Comparison of ENCODE assay signal across 8 cellular contexts in genomic region chr15:92714071-92714456, GRCh38. TPM values are rescaled to one million over a fixed set of nuclear protein-coding genes. Genes with fewer than 3 reads are reported as not detected.
A peak's percentile ranks its signal among the peaks of the same experiment; 100 is the strongest.
DNase-seq lines count a peak whose midpoint lies in the region; TF ChIP-seq lines count a peak whose summit lies in the region.

No MANE protein-coding gene starts in this region.

- DNase-seq in NCI-H510A treated with DMSO at 0.1 percent for 48 hours (lab: John Stamatoyannopoulos, UW) (peak; percentile 40), NCI-H510A (lab: John Stamatoyannopoulos, UW) (no peak), HFFc6 (peak; percentile 68), SJCRH30 (peak; percentile 65 to 80), epidermal melanocyte (ENCODE audit: insufficient read length, low spot score) (peak; percentile 72), retina (no peak)

- 8% methylated on average over 5 to 11 of the region's 16 CpGs for WGBS in mesodermal cell (ENCODE audit: insufficient coverage in 2 of 2), 2 experiments
- 3% methylated on average over 16 of the region's 16 CpGs for WGBS in urinary bladder

- H3K9me3 ChIP-seq in SJCRH30 (replicated peaks) = no peaks in the 10 kb centered on the region
- no peaks in the 10 kb centered on the region for H3K9me3 ChIP-seq in mesodermal cell (ENCODE audit: control insufficient read depth, low read length)

- H3K4me1 ChIP-seq in SJCRH30 (no peaks in the 10 kb centered on the region), mesodermal cell (ENCODE audit: control insufficient read depth, insufficient read depth, low read length, poor library complexity, severe bottlenecking) (no peaks in the 10 kb centered on the region), urinary bladder (ENCODE audit: insufficient read depth) (no peaks in the 10 kb centered on the region)

- peak overlapping the region; percentile 69 for H3K27ac ChIP-seq in SJCRH30
- H3K27ac ChIP-seq in mesodermal cell (ENCODE audit: low read depth, low read length, severe bottlenecking) = no peak overlapping the region
- H3K27ac ChIP-seq in urinary bladder (ENCODE audit: low read depth) = peak overlapping the region; percentile 80

- H3K27ac Mint-ChIP-seq in HFFc6 = peak overlapping the region; percentile 65

- peak overlapping the region; percentile 61 for H3K4me3 ChIP-seq in SJCRH30
- H3K4me3 ChIP-seq in mesodermal cell (ENCODE audit: extremely low read depth, insufficient read depth, low read length, poor library complexity, severe bottlenecking) = peak overlapping the region; percentile 54
- H3K4me3 ChIP-seq in urinary bladder (ENCODE audit: low read depth, low read length) = peak overlapping the region; percentile 27

- no peaks in the 10 kb centered on the region for H3K36me3 Mint-ChIP-seq in HFFc6 (ENCODE audit: low read depth)

- H3K4me1 Mint-ChIP-seq in HFFc6 (ENCODE audit: low read depth) = peaks cover 18% of the 10 kb centered on the region

- H3K36me3 ChIP-seq in SJCRH30 = no peaks in the 10 kb centered on the region
- no peaks in the 10 kb centered on the region for H3K36me3 ChIP-seq in mesodermal cell (ENCODE audit: control insufficient read depth, insufficient read depth, low read length)
- H3K36me3 ChIP-seq in urinary bladder (ENCODE audit: insufficient read depth) = no peaks in the 10 kb centered on the region

- peak overlapping the region; percentile 89 for H3K4me3 Mint-ChIP-seq in HFFc6

- peaks cover 7% of the 10 kb centered on the region for H3K27me3 Mint-ChIP-seq in HFFc6 (ENCODE audit: insufficient read depth)

- TF ChIP-seq CTCF in HFFc6 (IDR thresholded peaks at IDR 0.05) = no peak

- no peaks in the 10 kb centered on the region for H3K27me3 ChIP-seq in SJCRH30

- H3K9me3 Mint-ChIP-seq in HFFc6 = no peaks in the 10 kb centered on the region

RNA-seq across cellular contexts. Expression of gene FAM174B, which starts 58.5 kb away (rescaled TPM):
- total RNA-seq in HFFc6 (2021; fragmentation: NEBNext Ultra II Directional; extraction: Animal tissue kit (Norgen Biotek cat#: 25700)) = 1 to 10 TPM; 1.2 to 7.0 (median 2.3) TPM
- total RNA-seq in SJCRH30 (2014; rRNA removed; shearing (Covaris generic)) = 8.3 and 10.9 TPM in 2 replicates
- polyA plus RNA-seq in mesodermal cell (2013, experiment 1 of 2) = 8.1 TPM
- 6.9 TPM for polyA plus RNA-seq in mesodermal cell (2013, experiment 2 of 2)
- 26.1 TPM for total RNA-seq in urinary bladder
- polyA plus RNA-seq in urinary bladder = 12.3 TPM

Comparison
In these comparisons a context has a peak if more than half of its experiments do, and no peak if none do; other contexts are left out.
1. DNase-seq: peak in NCI-H510A treated with DMSO at 0.1 percent for 48 hours (single experiment), HFFc6 (single experiment), SJCRH30 (2 of 2) and epidermal melanocyte (single experiment); none in NCI-H510A (single experiment) and retina (single experiment).
2. Peak in every context shown above with its lines, with median percentiles within 50 percentile points of each other: H3K4me3 ChIP-seq.